ENCODE assay signal across 8 cellular contexts in the genomic region with DNA sequence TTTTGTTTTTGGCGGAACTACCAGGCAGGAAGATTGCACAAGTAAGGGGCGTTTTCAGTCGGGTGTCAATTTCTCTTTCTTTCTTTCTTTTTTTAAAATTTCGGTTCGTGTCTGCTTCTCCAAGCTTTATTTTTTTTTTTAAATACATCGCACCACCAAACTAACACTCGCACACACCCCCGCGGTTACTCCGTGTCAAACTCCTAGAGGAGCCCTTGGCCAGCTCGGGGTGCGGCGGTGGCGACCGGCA. TPM values are rescaled to one million over a fixed set of nuclear protein-coding genes. Genes with fewer than 3 reads are reported as not detected.
DNase-seq lines count a peak whose midpoint lies in the region; ATAC-seq and TF ChIP-seq lines count a peak whose summit lies in the region.

No MANE protein-coding gene starts in this region.

- H3K9ac ChIP-seq in adipocyte (ENCODE audit: low read length) = peak overlapping the region; percentile 97
- peak overlapping the region; percentile 69 to 89 for H3K9ac ChIP-seq in liver (ENCODE audit: low read depth in 1 of 2, low read length in 2 of 2)

- peaks cover 5% of the 10 kb centered on the region for H3K36me3 ChIP-seq in adipocyte (ENCODE audit: control insufficient read depth, insufficient read depth, low read length, severe bottlenecking)
- H3K36me3 ChIP-seq in liver (ENCODE audit: control insufficient read depth in 4 of 4, insufficient read depth in 3 of 4, low read depth in 1 of 4, low read length in 3 of 4) = no peaks in the 10 kb centered on the region
- no peaks in the 10 kb centered on the region for H3K36me3 ChIP-seq in transverse colon

- H3K4me3 ChIP-seq in adipocyte (ENCODE audit: low read length) (peak overlapping the region; percentile 93), liver (ENCODE audit: low read depth in 1 of 3, low read length in 3 of 3) (peak overlapping the region; percentile 69 to 98 (median 96)), transverse colon (peak overlapping the region; percentile 83 to 99 (median 90))

- H3K27me3 ChIP-seq in adipocyte (replicated peaks; ENCODE audit: control insufficient read depth, insufficient read depth, low read length) (no peaks in the 10 kb centered on the region), liver (ENCODE audit: control insufficient read depth in 4 of 4, insufficient read depth in 4 of 4, low read length in 3 of 4) (no peaks in the 10 kb centered on the region), transverse colon (no peaks in the 10 kb centered on the region)

- peaks cover 14% of the 10 kb centered on the region for H3K4me1 ChIP-seq in adipocyte (ENCODE audit: control insufficient read depth, insufficient read depth, low read length)
- H3K4me1 ChIP-seq in liver (ENCODE audit: control insufficient read depth in 4 of 4, insufficient read depth in 4 of 4, low read length in 3 of 4) = peaks cover 0 to 14% (median 4%) of the 10 kb centered on the region in 4 donors
- peaks cover 4 to 22% (median 6%) of the 10 kb centered on the region in 4 donors for H3K4me1 ChIP-seq in transverse colon

- no peak for TF ChIP-seq POLR2A in transverse colon (IDR thresholded peaks at IDR 0.05)

- DNase-seq in adipocyte (ENCODE audit: low read depth) (no peak), transverse colon (no peak), GM13977 (ENCODE audit: low spot score) (no peak), NCI-H1436 (lab: John Stamatoyannopoulos, UW) (no peak), UCSD-AML1 (lab: John Stamatoyannopoulos, UW; ENCODE audit: unreplicated experiment) (no peak)

- H3K9me3 ChIP-seq in adipocyte (ENCODE audit: control insufficient read depth, low read length) (no peaks in the 10 kb centered on the region), liver (ENCODE audit: control insufficient read depth in 4 of 4, low read length in 3 of 4) (no peaks in the 10 kb centered on the region), transverse colon (no peaks in the 10 kb centered on the region)

- in situ Hi-C loops in transverse colon (cut with MboI; ENCODE audit: low pct_ligation_motif_present in 1 of 4, low pct_unique_long_range_greater_than_20kb in 1 of 4, low sequenced_read_pairs in 3 of 4) (loop anchor here in 1 of 4 donors (10.0 kb wide), 1 partner anchor 71 kb away; no protein-coding TSS in a partner anchor), GM13977 (cut with MboI; ENCODE audit: low pct_unique_long_range_greater_than_20kb, low sequenced_read_pairs, unreplicated experiment) (no loop called here)

- peak; percentile 32 for ATAC-seq in GM19351 (IDR thresholded peaks at IDR 0.05; ENCODE audit: unreplicated experiment)
- peak; percentile 25 for ATAC-seq in HG03066 (IDR thresholded peaks at IDR 0.05; ENCODE audit: low read depth, unreplicated experiment)

- TF ChIP-seq CTCF in liver (IDR thresholded peaks at IDR 0.05; ENCODE audit: low read depth, low read length, missing input control) = no peak
- no peak for TF ChIP-seq CTCF in transverse colon (IDR thresholded peaks at IDR 0.05)
- TF ChIP-seq CTCF in GM13977 (IDR thresholded peaks at IDR 0.05; ENCODE audit: extremely low read depth, insufficient read depth, missing control alignments) = no peak

- TF ChIP-seq RAD21 in liver (IDR thresholded peaks at IDR 0.05) = no peak

- under 1% methylated on average over 15 of the region's 15 CpGs for WGBS in liver
- 0 to 1% methylated on average over 2 to 15 of the region's 15 CpGs for whole genome bisulfite sequencing in transverse colon (ENCODE audit: low coverage in 1 of 2), 2 donors

- intact Hi-C loops in transverse colon (cut with DNase I; ENCODE audit: low total_unique reads) = loop anchor here (10.0 kb wide), 1 partner anchor 71 kb away; no protein-coding TSS in a partner anchor

- H3K27ac ChIP-seq in liver (ENCODE audit: low read depth in 1 of 2, low read length in 2 of 2) (peak overlapping the region; percentile 92 to 93), transverse colon (peak overlapping the region; percentile 92 to 98 (median 98))

- no peak for TF ChIP-seq EP300 in transverse colon (IDR thresholded peaks at IDR 0.05; ENCODE audit: low read depth)

TF ChIP-seq in liver, 16 proteins besides CTCF, POLR2A, EP300 and RAD21:
- TF ChIP-seq GABPA (IDR thresholded peaks at IDR 0.05 in 1 of 2, conservative IDR thresholded peaks at IDR 0.05 in 1 of 2) (peak in 1 of 2 donors; percentile 13), SP1 (IDR thresholded peaks at IDR 0.05) (peak; percentile 24), TAF1 (conservative IDR thresholded peaks at IDR 0.05) (peak; percentile 5), HNF4A (conservative IDR thresholded peaks at IDR 0.05) (no peak)

RNA-seq across cellular contexts. Expression of gene UTRN, which starts 0.3 kb away (rescaled TPM):
- total RNA-seq in liver (10 to 100 TPM; 80.5 to 83.7 TPM), transverse colon (100 to 1,000 TPM in 1 of 4 donors, 10 to 100 TPM in 3; 42.3 to 134 (median 94.1) TPM)
- 10 to 100 TPM in 1 of 2 donors, 1 to 10 TPM in 1; 6.9 to 14.6 TPM for polyA plus RNA-seq in liver
